In genomic region chr3:143321058-143321769, GRCh38 we compare ENCODE assay signal across 19 cellular contexts.
"Had no signal": no experiment of that assay in that cellular context is flagged by ENCODE, and none has a peak within 500 bp of the region (broad histone marks: within the 10 kb centered on the region; RNA-seq: fewer than 3 reads in every experiment).

No MANE protein-coding gene starts in this region.

- H3K27ac ChIP-seq: foreskin keratinocyte, upper lobe of right lung had no signal

- H3K4me3 ChIP-seq: upper lobe of right lung had no signal

- H3K9me3 ChIP-seq: upper lobe of right lung had no signal

- H3K4me3 Mint-ChIP-seq: activated CD4-positive, alpha-beta T cell treated with anti-CD3 and anti-CD28 coated beads, Interleukin-2, amount 10 ng/mL, durations not matched to agents 24 days and 14 days; activated naive CD4-positive, alpha-beta T cell treated with anti-CD3 and anti-CD28 coated beads, Interleukin-2, amount 10 ng/mL, durations not matched to agents 7 days and 5 days; activated naive CD8-positive, alpha-beta T cell treated with anti-CD3 and anti-CD28 coated beads, Interleukin-2, amount 50 U/mL, for 24 hours; activated T-cell treated with anti-CD3 and anti-CD28 coated beads, Interleukin-2, amount 50 U/mL, for 4 hours; brain; endodermal cell; mesothelial cell of epicardium; neural crest cell had no signal

- H3K4me1 Mint-ChIP-seq: activated CD4-positive, alpha-beta T cell treated with anti-CD3 and anti-CD28 coated beads, Interleukin-2, amount 10 ng/mL, durations not matched to agents 24 days and 14 days; activated naive CD4-positive, alpha-beta T cell treated with anti-CD3 and anti-CD28 coated beads, Interleukin-2, amount 10 ng/mL, durations not matched to agents 7 days and 5 days; brain; endodermal cell; mesothelial cell of epicardium; neural crest cell had no signal

- H3K36me3 ChIP-seq: upper lobe of right lung had no signal

- H3K4me1 ChIP-seq: foreskin keratinocyte, upper lobe of right lung had no signal

- H3K36me3 Mint-ChIP-seq: activated naive CD4-positive, alpha-beta T cell treated with anti-CD3 and anti-CD28 coated beads, Interleukin-2, amount 10 ng/mL, durations not matched to agents 7 days and 5 days; brain; mesothelial cell of epicardium had no signal

- DNase-seq: activated CD4-positive, alpha-beta T cell treated with anti-CD3 and anti-CD28 coated beads, Interleukin-2, amount 10 ng/mL, durations not matched to agents 24 days and 14 days; activated CD8-positive, alpha-beta memory T cell treated with anti-CD3 and anti-CD28 coated beads, Interleukin-2, amount 50 U/mL, for 4 hours; activated naive CD4-positive, alpha-beta T cell treated with anti-CD3 and anti-CD28 coated beads, Interleukin-2, amount 10 ng/mL, durations not matched to agents 7 days and 5 days; activated naive CD8-positive, alpha-beta T cell treated with anti-CD3 and anti-CD28 coated beads, Interleukin-2, amount 50 U/mL, for 24 hours; activated T-cell treated with anti-CD3 and anti-CD28 coated beads, Interleukin-2, amount 50 U/mL, for 4 hours; anterior cingulate cortex; caudate nucleus; endodermal cell; foreskin keratinocyte; glutamatergic neuron; hippocampal formation; islet precursor cell; left colon; retina; stimulated activated naive CD4-positive, alpha-beta T cell; upper lobe of right lung had no signal

- H3K9me3 Mint-ChIP-seq: activated CD4-positive, alpha-beta T cell treated with anti-CD3 and anti-CD28 coated beads, Interleukin-2, amount 10 ng/mL, durations not matched to agents 24 days and 14 days; activated naive CD4-positive, alpha-beta T cell treated with anti-CD3 and anti-CD28 coated beads, Interleukin-2, amount 10 ng/mL, durations not matched to agents 7 days and 5 days; activated naive CD8-positive, alpha-beta T cell treated with anti-CD3 and anti-CD28 coated beads, Interleukin-2, amount 50 U/mL, for 24 hours; activated T-cell treated with anti-CD3 and anti-CD28 coated beads, Interleukin-2, amount 50 U/mL, for 4 hours; endodermal cell; neural crest cell had no signal

- H3K27ac Mint-ChIP-seq: activated CD4-positive, alpha-beta T cell treated with anti-CD3 and anti-CD28 coated beads, Interleukin-2, amount 10 ng/mL, durations not matched to agents 24 days and 14 days; activated naive CD4-positive, alpha-beta T cell treated with anti-CD3 and anti-CD28 coated beads, Interleukin-2, amount 10 ng/mL, durations not matched to agents 7 days and 5 days; activated naive CD8-positive, alpha-beta T cell treated with anti-CD3 and anti-CD28 coated beads, Interleukin-2, amount 50 U/mL, for 24 hours; brain; endodermal cell; mesothelial cell of epicardium had no signal

- ATAC-seq: activated naive CD8-positive, alpha-beta T cell treated with anti-CD3 and anti-CD28 coated beads, Interleukin-2, amount 50 U/mL, for 24 hours; activated T-cell treated with anti-CD3 and anti-CD28 coated beads, Interleukin-2, amount 50 U/mL, for 4 hours; foreskin keratinocyte; left colon; upper lobe of right lung had no signal

- H3K27me3 Mint-ChIP-seq: activated CD4-positive, alpha-beta T cell treated with anti-CD3 and anti-CD28 coated beads, Interleukin-2, amount 10 ng/mL, durations not matched to agents 24 days and 14 days; activated naive CD4-positive, alpha-beta T cell treated with anti-CD3 and anti-CD28 coated beads, Interleukin-2, amount 10 ng/mL, durations not matched to agents 7 days and 5 days; activated naive CD8-positive, alpha-beta T cell treated with anti-CD3 and anti-CD28 coated beads, Interleukin-2, amount 50 U/mL, for 24 hours had no signal

- H3K27me3 ChIP-seq: foreskin keratinocyte, upper lobe of right lung had no signal
